19 cellular contexts compared by ENCODE assay signal in genomic region chrX:132900631-132901030, GRCh38. TPM values are rescaled to one million over a fixed set of nuclear protein-coding genes. Genes with fewer than 3 reads are reported as not detected.
DNase-seq lines count a peak whose midpoint lies in the region; TF ChIP-seq lines count a peak whose summit lies in the region.
"Had no signal": no experiment of that assay in that cellular context is flagged by ENCODE, and none has a peak within 500 bp of the region (broad histone marks: within the 10 kb centered on the region; RNA-seq: fewer than 3 reads in every experiment).

No MANE protein-coding gene starts in this region.

- intact Hi-C loops in activated CD4-positive, alpha-beta memory T cell treated with anti-CD3 and anti-CD28 coated beads for 36 hours (cut with micrococcal nuclease), result no loop called here

- peaks cover 3% of the 10 kb centered on the region for H3K27me3 Mint-ChIP-seq in activated CD4-positive, alpha-beta memory T cell treated with anti-CD3 and anti-CD28 coated beads for 36 hours
- H3K27me3 Mint-ChIP-seq in type B pancreatic cell, result no peaks in the 10 kb centered on the region

- H3K27ac ChIP-seq in RWPE1, result no peak overlapping the region
- H3K27ac ChIP-seq: A549, C4-2B had no signal

- no peak overlapping the region for H3K4me3 ChIP-seq in cardiac fibroblast (replicated peaks in 1 of 2; ENCODE audit: low read depth in 2 of 2, low read length in 2 of 2)
- H3K4me3 ChIP-seq in fibroblast of mammary gland (ENCODE audit: control insufficient read depth, low read depth, low read length), result no peak overlapping the region
- H3K4me3 ChIP-seq: A549, GM12878, HAP-1 had no signal

- TF ChIP-seq CTCF in RWPE1 (conservative IDR thresholded peaks at IDR 0.05; ENCODE audit: low read depth), result no peak
- TF ChIP-seq CTCF in cardiac fibroblast (IDR thresholded peaks at IDR 0.05; ENCODE audit: low read depth, low read length), result no peak
- TF ChIP-seq CTCF in fibroblast of mammary gland (conservative IDR thresholded peaks at IDR 0.05; ENCODE audit: control insufficient read depth, insufficient read depth, low read depth, low read length), result no peak
- TF ChIP-seq CTCF in GM10266 (IDR thresholded peaks at IDR 0.05; ENCODE audit: control insufficient read depth, insufficient read depth, low read depth, missing control alignments), result no peak
- no peak for TF ChIP-seq CTCF in type B pancreatic cell (conservative IDR thresholded peaks at IDR 0.05)

- H3K4me3 Mint-ChIP-seq in activated CD4-positive, alpha-beta memory T cell treated with anti-CD3 and anti-CD28 coated beads for 36 hours, result no peak overlapping the region
- no peak overlapping the region for H3K4me3 Mint-ChIP-seq in type B pancreatic cell
- H3K4me3 Mint-ChIP-seq: CD4-positive, alpha-beta memory T cell; IgD-negative memory B cell had no signal

- CTCF ChIA-PET in RWPE1 (lab: Yijun Ruan, JAX), result no interaction called here
- CTCF ChIA-PET in activated CD4-positive, alpha-beta memory T cell treated with anti-CD3 and anti-CD28 coated beads for 36 hours (lab: Charles Lee), result no interaction called here

- POLR2A ChIA-PET in RWPE1 (lab: Yijun Ruan, JAX; ENCODE audit: low non-redundant PET), result no interaction called here
- POLR2A ChIA-PET in activated CD4-positive, alpha-beta memory T cell treated with anti-CD3 and anti-CD28 coated beads for 36 hours (lab: Charles Lee), result no interaction called here

- peak; percentile 13 for DNase-seq in RWPE1 (ENCODE audit: low spot score)
- DNase-seq in cardiac fibroblast (ENCODE audit: low read depth in 2 of 2), result peak; percentile 0 to 19
- peak; percentile 51 for DNase-seq in fibroblast of mammary gland (ENCODE audit: low read depth)
- peak; percentile 34 for DNase-seq in renal cortical epithelial cell (ENCODE audit: low read depth)
- DNase-seq in activated CD4-positive, alpha-beta memory T cell treated with anti-CD3 and anti-CD28 coated beads for 36 hours, result no peak
- no peak for DNase-seq in GM10266 (ENCODE audit: extremely low spot score)
- DNase-seq in type B pancreatic cell (ENCODE audit: extremely low spot score, unreplicated experiment), result no peak
- DNase-seq in cerebellar nuclear complex (lab: John Stamatoyannopoulos, UW), result no peak
- DNase-seq: BE2C; CD4-positive, alpha-beta memory T cell; DMS53; GF-D8; KG1 had no signal

- no peaks in the 10 kb centered on the region for H3K4me1 Mint-ChIP-seq in activated CD4-positive, alpha-beta memory T cell treated with anti-CD3 and anti-CD28 coated beads for 36 hours (ENCODE audit: low read depth)
- no peaks in the 10 kb centered on the region for H3K4me1 Mint-ChIP-seq in type B pancreatic cell (ENCODE audit: unreplicated experiment)
- H3K4me1 Mint-ChIP-seq: CD4-positive, alpha-beta memory T cell; IgD-negative memory B cell had no signal

- no peak overlapping the region for H3K27ac Mint-ChIP-seq in activated CD4-positive, alpha-beta memory T cell treated with anti-CD3 and anti-CD28 coated beads for 36 hours
- no peak overlapping the region for H3K27ac Mint-ChIP-seq in type B pancreatic cell
- H3K27ac Mint-ChIP-seq: CD4-positive, alpha-beta memory T cell; IgD-negative memory B cell had no signal

- no peaks in the 10 kb centered on the region for H3K36me3 Mint-ChIP-seq in activated CD4-positive, alpha-beta memory T cell treated with anti-CD3 and anti-CD28 coated beads for 36 hours
- peaks cover 3% of the 10 kb centered on the region for H3K36me3 Mint-ChIP-seq in type B pancreatic cell
- H3K36me3 Mint-ChIP-seq: CD4-positive, alpha-beta memory T cell; IgD-negative memory B cell had no signal

- no peaks in the 10 kb centered on the region for H3K9me3 Mint-ChIP-seq in activated CD4-positive, alpha-beta memory T cell treated with anti-CD3 and anti-CD28 coated beads for 36 hours
- H3K9me3 Mint-ChIP-seq in type B pancreatic cell, result no peaks in the 10 kb centered on the region
- H3K9me3 Mint-ChIP-seq: IgD-negative memory B cell had no signal

RNA-seq across cellular contexts. Expression of gene HS6ST2, which starts 57.8 kb away (rescaled TPM):
- 3.5 and 8.2 TPM in 2 replicates for total RNA-seq in renal cortical epithelial cell
- under 1 TPM; 0.75 to 0.81 TPM for total RNA-seq in activated CD4-positive, alpha-beta memory T cell treated with anti-CD3 and anti-CD28 coated beads for 36 hours
- 35.8 and 46.4 TPM in 2 replicates for total RNA-seq in type B pancreatic cell (ENCODE audit: low replicate concordance)
- total RNA-seq: CD4-positive, alpha-beta memory T cell; GM12878; HT-29 had no signal

Comparison
In these comparisons a context has a peak if more than half of its experiments do, and no peak if none do; other contexts are left out.
1. DNase-seq: peak in RWPE1 (single experiment), cardiac fibroblast (2 of 2), fibroblast of mammary gland (single experiment) and renal cortical epithelial cell (single experiment); none in activated CD4-positive, alpha-beta memory T cell treated with anti-CD3 and anti-CD28 coated beads for 36 hours (single experiment), GM10266 (single experiment), type B pancreatic cell (single experiment) and cerebellar nuclear complex (0 of 2).